Comparison of ENCODE assay signal across 8 cellular contexts in genomic region chr14:70809238-70810214, GRCh38. TPM values are rescaled to one million over a fixed set of nuclear protein-coding genes. Genes with fewer than 3 reads are reported as not detected.
A peak's percentile ranks its signal among the peaks of the same experiment; 100 is the strongest.
DNase-seq lines count a peak whose midpoint lies in the region; ATAC-seq and TF ChIP-seq lines count a peak whose summit lies in the region.

Gene MAP3K9, minus strand, starts transcription at chr14:70809513. Its CDS starts 342 bp downstream, at chr14:70809171.

- TF ChIP-seq POLR2A in IMR-90 (IDR thresholded peaks at IDR 0.05; ENCODE audit: low read depth, low read length), result no peak
- TF ChIP-seq POLR2A in esophagus squamous epithelium (IDR thresholded peaks at IDR 0.05), result peak in 3 of 4 donors; percentile 11 to 72 (median 29)

- H3K27me3 Mint-ChIP-seq in activated T-cell treated with anti-CD3 and anti-CD28 coated beads, Interleukin-2, amount 50 U/mL, for 24 hours, result no peaks in the 10 kb centered on the region
- H3K27me3 Mint-ChIP-seq in naive thymus-derived CD8-positive, alpha-beta T cell, result peaks cover 0 to 6% (median 0%) of the 10 kb centered on the region in 5 donors
- H3K27me3 Mint-ChIP-seq in stimulated activated naive B cell treated with anti-CD40 and anti-IgM and Interleukin-4, amounts not matched to agents 10 μg/mL and 1 μg/mL and 100 μg/mL, for 72 hours, result no peaks in the 10 kb centered on the region

- H2AFZ ChIP-seq in IMR-90 (replicated peaks; ENCODE audit: low read length, poor library complexity), result peak within 1 kb of the TSS; percentile 94

- no peak within 1 kb of the TSS for H3K4ac ChIP-seq in IMR-90 (ENCODE audit: low read depth, low read length)

- H2BK20ac ChIP-seq in IMR-90 (ENCODE audit: low read depth, low read length), result no peak within 1 kb of the TSS

- no TSS peak for BruUV-seq in IMR-90 (replicated peaks; lab: Mats Ljungman, UMichigan)

- H3K4me1 Mint-ChIP-seq in activated T-cell treated with anti-CD3 and anti-CD28 coated beads, Interleukin-2, amount 50 U/mL, for 24 hours (ENCODE audit: low read depth), result peaks cover 7% of the 10 kb centered on the region
- H3K4me1 Mint-ChIP-seq in naive thymus-derived CD8-positive, alpha-beta T cell, result peaks cover 11 to 14% (median 13%) of the 10 kb centered on the region in 4 donors
- peaks cover 19 to 37% of the 10 kb centered on the region in 2 donors for H3K4me1 Mint-ChIP-seq in stimulated activated naive B cell treated with anti-CD40 and anti-IgM and Interleukin-4, amounts not matched to agents 10 μg/mL and 1 μg/mL and 100 μg/mL, for 72 hours

- H3K14ac ChIP-seq in IMR-90 (replicated peaks; ENCODE audit: low read depth, low read length), result no peak within 1 kb of the TSS

- no peak within 1 kb of the TSS; the same call in 1 of the 2 replicates for H3K23ac ChIP-seq in IMR-90 (ENCODE audit: low read depth, low read length)

- H3K4me2 ChIP-seq in IMR-90 (ENCODE audit: low read depth, low read length), result peak within 1 kb of the TSS; percentile 76

- no peaks in the 10 kb centered on the region for H3K9me3 Mint-ChIP-seq in activated T-cell treated with anti-CD3 and anti-CD28 coated beads, Interleukin-2, amount 50 U/mL, for 24 hours
- H3K9me3 Mint-ChIP-seq in naive thymus-derived CD8-positive, alpha-beta T cell, result no peaks in the 10 kb centered on the region
- H3K9me3 Mint-ChIP-seq in stimulated activated naive B cell treated with anti-CD40 and anti-IgM and Interleukin-4, amounts not matched to agents 10 μg/mL and 1 μg/mL and 100 μg/mL, for 72 hours, result peaks cover 0 to 1% of the 10 kb centered on the region in 2 donors

- ATAC-seq in GM21528 (IDR thresholded peaks at IDR 0.05; ENCODE audit: low FRiP score, unreplicated experiment), result peak; percentile 90
- peak; percentile 93 for ATAC-seq in IMR-90 (ENCODE audit: low read depth)
- peak; percentile 82 to 83 for ATAC-seq in naive thymus-derived CD8-positive, alpha-beta T cell
- ATAC-seq in stimulated activated naive B cell treated with anti-CD40 and anti-IgM and Interleukin-4, amounts not matched to agents 10 μg/mL and 1 μg/mL and 100 μg/mL, for 72 hours (replicated peaks), result peak; percentile 90 to 91

- no peak within 1 kb of the TSS for H4K8ac ChIP-seq in IMR-90 (ENCODE audit: low read depth in 2 of 2, low read length in 2 of 2)

- no peak within 1 kb of the TSS for H3K56ac ChIP-seq in IMR-90 (ENCODE audit: extremely low read depth, insufficient read depth, low read length)

- WGBS in IMR-90 (ENCODE audit: extremely low coverage in 2 of 2, insufficient read length in 1 of 2), 2 experiments, result 2% methylated on average over 36 of the region's 88 CpGs; no CpG with 5 or more reads in 1 of the 2 experiments
- 5 to 6% methylated on average over 6 to 8 of the region's 88 CpGs for WGBS in esophagus squamous epithelium, 2 donors

- H3K36me3 ChIP-seq in IMR-90 (ENCODE audit: control insufficient read depth, insufficient read depth, low read length), result no peaks in the 10 kb centered on the region
- no peaks in the 10 kb centered on the region for H3K36me3 ChIP-seq in esophagus squamous epithelium

- H4K5ac ChIP-seq in IMR-90 (ENCODE audit: low read depth, low read length), result no peak within 1 kb of the TSS

- peak within 1 kb of the TSS; percentile 47 for H3K4me3 ChIP-seq in IMR-90 (ENCODE audit: insufficient read depth, low read depth, low read length)
- H3K4me3 ChIP-seq in esophagus squamous epithelium, result peak within 1 kb of the TSS; percentile 65 to 89 (median 72)

- dilution Hi-C loops in IMR-90 (cut with HindIII; ENCODE audit: low sequenced_read_pairs, unreplicated experiment), result no loop called here

- no peaks in the 10 kb centered on the region for H3K4me1 ChIP-seq in IMR-90 (ENCODE audit: control insufficient read depth, insufficient read depth, low read length)
- H3K4me1 ChIP-seq in esophagus squamous epithelium, result peaks cover 0 to 45% (median 3%) of the 10 kb centered on the region in 3 donors

- H4K91ac ChIP-seq in IMR-90 (ENCODE audit: insufficient read depth, low read depth, low read length), result no peak within 1 kb of the TSS

- H3K9ac ChIP-seq in IMR-90 (ENCODE audit: low read depth, low read length), result no peak within 1 kb of the TSS

- CTCF ChIA-PET in IMR-90 (lab: Yijun Ruan, JAX), result interaction anchor here (0.6 to 1.1 kb wide), 2 partner anchors 81 to 98 kb away, joined by 3 to 4 read pairs; partner anchors contain the start of gene PCNX1

- no peak within 1 kb of the TSS for H2BK120ac ChIP-seq in IMR-90 (ENCODE audit: low read depth, low read length)

- H4K20me1 ChIP-seq in IMR-90 (ENCODE audit: insufficient read depth, low read length), result no peaks in the 10 kb centered on the region; the same call in 1 of the 2 replicates

- peak within 1 kb of the TSS; percentile 78 for H3K27ac Mint-ChIP-seq in activated T-cell treated with anti-CD3 and anti-CD28 coated beads, Interleukin-2, amount 50 U/mL, for 24 hours
- H3K27ac Mint-ChIP-seq in naive thymus-derived CD8-positive, alpha-beta T cell, result peak within 1 kb of the TSS; percentile 55 to 94 (median 91)
- peak within 1 kb of the TSS; percentile 93 for H3K27ac Mint-ChIP-seq in stimulated activated naive B cell treated with anti-CD40 and anti-IgM and Interleukin-4, amounts not matched to agents 10 μg/mL and 1 μg/mL and 100 μg/mL, for 72 hours

- no peak within 1 kb of the TSS for H2AK9ac ChIP-seq in IMR-90 (replicated peaks; ENCODE audit: low read depth, low read length, poor library complexity)

- TF ChIP-seq CTCF in IMR-90 (conservative IDR thresholded peaks at IDR 0.05; ENCODE audit: low read depth, low read length), result no peak
- no peak for TF ChIP-seq CTCF in esophagus squamous epithelium (IDR thresholded peaks at IDR 0.05)

- H2BK5ac ChIP-seq in IMR-90 (ENCODE audit: low read depth, low read length, poor library complexity, severe bottlenecking), result no peak within 1 kb of the TSS

- H3K27ac ChIP-seq in IMR-90 (ENCODE audit: insufficient read depth, low read length), result no peak within 1 kb of the TSS
- H3K27ac ChIP-seq in esophagus squamous epithelium, result peak within 1 kb of the TSS; percentile 87 to 89 (median 88)

- peak within 1 kb of the TSS; percentile 84 for H3K4me3 Mint-ChIP-seq in activated T-cell treated with anti-CD3 and anti-CD28 coated beads, Interleukin-2, amount 50 U/mL, for 24 hours
- H3K4me3 Mint-ChIP-seq in naive thymus-derived CD8-positive, alpha-beta T cell, result peak within 1 kb of the TSS in 9 of 10 donors; percentile 84 to 96 (median 88)
- no peak within 1 kb of the TSS for H3K4me3 Mint-ChIP-seq in stimulated activated naive B cell treated with anti-CD40 and anti-IgM and Interleukin-4, amounts not matched to agents 10 μg/mL and 1 μg/mL and 100 μg/mL, for 72 hours

- no peaks in the 10 kb centered on the region for H3K79me1 ChIP-seq in IMR-90 (ENCODE audit: low read depth in 1 of 2, low read length in 2 of 2)

- TF ChIP-seq RAD21 in IMR-90 (IDR thresholded peaks at IDR 0.05; ENCODE audit: low read length), result no peak

- H3K9me3 ChIP-seq in IMR-90 (ENCODE audit: control insufficient read depth, insufficient read depth, low read length) (no peaks in the 10 kb centered on the region), esophagus squamous epithelium (no peaks in the 10 kb centered on the region)

- no peak within 1 kb of the TSS for H2BK15ac ChIP-seq in IMR-90 (ENCODE audit: low read depth, low read length)

- DNase-seq in DMS114 treated with DMSO at 0.1 percent for 48 hours (lab: John Stamatoyannopoulos, UW; ENCODE audit: unreplicated experiment), result peak; percentile 81
- DNase-seq in IMR-90, result peak; percentile 26
- peak; percentile 69 for DNase-seq in OCI-M2 (lab: John Stamatoyannopoulos, UW; ENCODE audit: unreplicated experiment)
- peak; percentile 95 for DNase-seq in activated T-cell treated with anti-CD3 and anti-CD28 coated beads, Interleukin-2, amount 50 U/mL, for 24 hours
- DNase-seq in esophagus squamous epithelium (lab: John Stamatoyannopoulos, UW), result peak; percentile 59
- DNase-seq in naive thymus-derived CD8-positive, alpha-beta T cell, result peak; percentile 69 to 93 (median 84)
- DNase-seq in stimulated activated naive B cell treated with anti-CD40 and anti-IgM and Interleukin-4, amounts not matched to agents 10 μg/mL and 1 μg/mL and 100 μg/mL, for 72 hours, result peak; percentile 94

- intact Hi-C loops in IMR-90 (cut with micrococcal nuclease), result loop anchor here (2.0 to 10.0 kb wide), 2 partner anchors 763 to 945 kb away; no protein-coding TSS in a partner anchor
- intact Hi-C loops in esophagus squamous epithelium (cut with DNase I), result loop anchor here (10.0 kb wide), 1 partner anchor 185 kb away; no protein-coding TSS in a partner anchor

- POLR2A ChIA-PET in IMR-90 (lab: Charles Lee; ENCODE audit: unreplicated experiment), result interaction anchor here (0.5 kb wide), 1 partner anchor 817 kb away, joined by 8 read pairs; no protein-coding TSS in a partner anchor
- POLR2A ChIA-PET in naive thymus-derived CD8-positive, alpha-beta T cell (lab: Charles Lee), result interaction anchor here (0.8 to 2.8 kb wide), 18 partner anchors 8 to 402 kb away, joined by 3 to 11 read pairs (median 4); partner anchors contain the start of genes PCNX1 and TTC9

- H3K9me1 ChIP-seq in IMR-90 (ENCODE audit: insufficient read depth, low read length), result peaks cover 6% of the 10 kb centered on the region; the same call in 1 of the 2 replicates

- H3K36me3 Mint-ChIP-seq in activated T-cell treated with anti-CD3 and anti-CD28 coated beads, Interleukin-2, amount 50 U/mL, for 24 hours (ENCODE audit: low read depth), result peaks cover 3% of the 10 kb centered on the region
- H3K36me3 Mint-ChIP-seq in naive thymus-derived CD8-positive, alpha-beta T cell, result no peaks in the 10 kb centered on the region
- H3K36me3 Mint-ChIP-seq in stimulated activated naive B cell treated with anti-CD40 and anti-IgM and Interleukin-4, amounts not matched to agents 10 μg/mL and 1 μg/mL and 100 μg/mL, for 72 hours, result peaks cover 2 to 6% of the 10 kb centered on the region in 2 donors

- in situ Hi-C loops in IMR-90 (cut with MboI; ENCODE audit: low sequenced_read_pairs), result no loop called here

- H3K27me3 ChIP-seq in IMR-90 (ENCODE audit: control insufficient read depth, insufficient read depth, low read length), result peaks cover 31% of the 10 kb centered on the region
- H3K27me3 ChIP-seq in esophagus squamous epithelium, result peaks cover 0 to 27% (median 0%) of the 10 kb centered on the region in 4 donors

- H2AK5ac ChIP-seq in IMR-90 (ENCODE audit: low read depth, low read length), result no peak within 1 kb of the TSS

- no peak within 1 kb of the TSS for H3K18ac ChIP-seq in IMR-90 (ENCODE audit: low read depth, low read length)

TF ChIP-seq in IMR-90, 13 proteins besides CTCF, POLR2A, EP300 and RAD21 (continues in another document):
- TF ChIP-seq CEBPB (IDR thresholded peaks at IDR 0.05; ENCODE audit: low read depth, low read length) (no peak), NFE2L2 (IDR thresholded peaks at IDR 0.05; ENCODE audit: low read depth, low read length) (no peak), MAFK (IDR thresholded peaks at IDR 0.05; ENCODE audit: low read depth, low read length) (no peak)

RNA-seq across cellular contexts. Expression of gene MAP3K9, which starts in this region (rescaled TPM):
- total RNA-seq in IMR-90 (2012; rRNA removed) (0.18 and 0.28 TPM in 2 replicates), esophagus squamous epithelium (10 to 100 TPM in 3 of 4 donors, 1 to 10 TPM in 1; 8.1 to 34.0 (median 14.7) TPM)
- 0.17 and 0.26 TPM in 2 replicates for polyA plus RNA-seq in IMR-90 (2012; rRNA removed)
- 0.11 and 0.34 TPM in 2 replicates for polyA plus RNA-seq in IMR-90 (2012; cell fraction: cytosol; rRNA removed)
- polyA plus RNA-seq in IMR-90 (2012; cell fraction: nucleus; rRNA removed; ENCODE audit: low replicate concordance), result 0.25 and 0.29 TPM in 2 replicates
- total RNA-seq in naive thymus-derived CD8-positive, alpha-beta T cell, result 1 to 10 TPM; 6.8 to 7.8 TPM
- polyA plus RNA-seq in naive thymus-derived CD8-positive, alpha-beta T cell, result 1 to 10 TPM in 2 of 3 donors, under 1 TPM in 1; 0.52 to 3.6 (median 1.6) TPM

Comparison
In these comparisons a context has a peak if more than half of its experiments do, and no peak if none do; other contexts are left out.
1. Peak in DNase-seq, ATAC-seq, H3K4me3 ChIP-seq and H3K4me2 ChIP-seq in IMR-90; RNA of the gene not detected or under 1 TPM.
2. DNase-seq: peak in every context shown above with its lines; median percentile 95 in activated T-cell treated with anti-CD3 and anti-CD28 coated beads, Interleukin-2, amount 50 U/mL, for 24 hours; 94 in stimulated activated naive B cell treated with anti-CD40 and anti-IgM and Interleukin-4, amounts not matched to agents 10 μg/mL and 1 μg/mL and 100 μg/mL, for 72 hours; 84 in naive thymus-derived CD8-positive, alpha-beta T cell; 81 in DMS114 treated with DMSO at 0.1 percent for 48 hours; 69 in OCI-M2; 59 in esophagus squamous epithelium; 26 in IMR-90.
3. H3K4me3 Mint-ChIP-seq: peak in activated T-cell treated with anti-CD3 and anti-CD28 coated beads, Interleukin-2, amount 50 U/mL, for 24 hours (single experiment) and naive thymus-derived CD8-positive, alpha-beta T cell (9 of 10); none in stimulated activated naive B cell treated with anti-CD40 and anti-IgM and Interleukin-4, amounts not matched to agents 10 μg/mL and 1 μg/mL and 100 μg/mL, for 72 hours (0 of 2).
4. Peak in every context shown above with its lines, with median percentiles within 50 percentile points of each other: ATAC-seq and H3K27ac Mint-ChIP-seq.